32 cellular contexts compared by ENCODE assay signal in the genomic region with DNA sequence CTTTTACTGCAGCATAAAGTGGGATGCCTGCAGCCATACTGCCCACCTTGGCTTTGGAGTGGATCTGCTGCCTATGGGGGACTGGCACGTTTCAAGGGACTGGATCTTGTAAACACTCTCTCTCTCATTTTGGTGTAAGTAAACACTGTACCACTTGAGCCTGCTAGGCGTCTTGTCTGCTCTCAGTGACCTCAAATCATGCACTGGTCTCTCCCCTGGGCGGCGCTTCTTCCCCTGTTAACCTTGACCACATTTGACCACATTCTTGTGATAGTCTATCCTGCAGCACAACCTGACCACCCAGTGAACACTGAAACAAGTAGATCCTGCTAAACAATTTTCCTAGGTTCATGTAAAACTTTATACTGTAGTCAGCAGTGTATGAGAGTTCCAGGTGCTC.
"Had no signal": no experiment of that assay in that cellular context is flagged by ENCODE, and none has a peak within 500 bp of the region (broad histone marks: within the 10 kb centered on the region; RNA-seq: fewer than 3 reads in every experiment).

No MANE protein-coding gene starts in this region.

- H3K27ac ChIP-seq: adrenal gland, body of pancreas, coronary artery, dorsolateral prefrontal cortex, WERI-Rb-1 had no signal

- H3K4me1 Mint-ChIP-seq: activated B cell treated with CpG ODN at 0.5 μM for 24 hours; activated naive CD4-positive, alpha-beta T cell treated with anti-CD3 and anti-CD28 coated beads, Interleukin-2, amount 50 U/mL, for 24 hours; activated naive CD8-positive, alpha-beta T cell treated with anti-CD3 and anti-CD28 coated beads for 36 hours; activated naive CD8-positive, alpha-beta T cell treated with anti-CD3 and anti-CD28 coated beads, Interleukin-2, amount 50 U/mL, for 24 hours; activated T-helper 17 cell treated with anti-CD3 and anti-CD28 coated beads, Interleukin-2, amount 50 U/mL, for 72 hours had no signal

- DNase-seq: activated B cell treated with CpG ODN at 0.5 μM for 24 hours; activated CD4-positive, alpha-beta T cell treated with anti-CD3 and anti-CD28 coated beads for 48 hours; activated CD4-positive, alpha-beta T cell treated with anti-CD3 and anti-CD28 coated beads, Interleukin-2, amount 50 U/mL, for 1 hour; activated CD4-positive, alpha-beta T cell treated with anti-CD3 and anti-CD28 coated beads, Interleukin-2, amount 50 U/mL, for 48 hours; activated CD8-positive, alpha-beta memory T cell treated with anti-CD3 and anti-CD28 coated beads for 24 hours; activated CD8-positive, alpha-beta T cell treated with anti-CD3 and anti-CD28 coated beads for 36 hours; activated effector memory CD4-positive, alpha-beta T cell treated with Interleukin-2 at 50 U/mL for 16 hours; activated gamma-delta T cell treated with Interleukin-2 at 50 U/mL for 16 hours; activated naive CD4-positive, alpha-beta T cell treated with Interleukin-2 at 50 U/mL for 16 hours; activated naive CD8-positive, alpha-beta T cell treated with anti-CD3 and anti-CD28 coated beads for 36 hours; activated naive CD8-positive, alpha-beta T cell treated with anti-CD3 and anti-CD28 coated beads, Interleukin-2, amount 50 U/mL, for 24 hours; activated T-cell treated with anti-CD3 and anti-CD28 coated beads, Interleukin-2, amount 50 U/mL, for 4 hours; adrenal gland; amygdala; aorta; body of pancreas; caudate nucleus; dorsolateral prefrontal cortex; effector memory CD4-positive, alpha-beta T cell; endodermal cell; foreskin fibroblast; head of caudate nucleus; hypothalamus; T-helper 2 cell; WERI-Rb-1 had no signal

- H3K27me3 ChIP-seq: adrenal gland, body of pancreas had no signal

- H3K36me3 Mint-ChIP-seq: activated naive CD4-positive, alpha-beta T cell treated with anti-CD3 and anti-CD28 coated beads, Interleukin-2, amount 50 U/mL, for 24 hours; activated naive CD8-positive, alpha-beta T cell treated with anti-CD3 and anti-CD28 coated beads for 36 hours had no signal

- ATAC-seq: activated CD4-positive, CD25-positive, alpha-beta regulatory T cell treated with anti-CD3 and anti-CD28 coated beads, Interleukin-2, amount 50 U/mL, for 24 hours; activated CD8-positive, alpha-beta T cell treated with anti-CD3 and anti-CD28 coated beads for 36 hours; activated naive CD8-positive, alpha-beta T cell treated with anti-CD3 and anti-CD28 coated beads, Interleukin-2, amount 50 U/mL, for 24 hours; activated T-cell treated with anti-CD3 and anti-CD28 coated beads, Interleukin-2, amount 50 U/mL, for 4 hours; activated T-helper 17 cell treated with anti-CD3 and anti-CD28 coated beads, Interleukin-2, amount 50 U/mL, for 72 hours; body of pancreas; esophagus mucosa had no signal

- H3K4me1 ChIP-seq: adrenal gland, body of pancreas had no signal

- H3K27ac Mint-ChIP-seq: activated B cell treated with CpG ODN at 0.5 μM for 24 hours; activated CD8-positive, alpha-beta T cell treated with anti-CD3 and anti-CD28 coated beads for 36 hours; activated naive CD4-positive, alpha-beta T cell treated with anti-CD3 and anti-CD28 coated beads, Interleukin-2, amount 50 U/mL, for 24 hours; activated naive CD8-positive, alpha-beta T cell treated with anti-CD3 and anti-CD28 coated beads for 36 hours; activated naive CD8-positive, alpha-beta T cell treated with anti-CD3 and anti-CD28 coated beads, Interleukin-2, amount 50 U/mL, for 24 hours; activated T-helper 17 cell treated with anti-CD3 and anti-CD28 coated beads, Interleukin-2, amount 50 U/mL, for 72 hours; dendritic cell treated with granulocyte-macrophage colony-stimulating factor and Interleukin-4, amounts not matched to agents 40 ng/mL and 50 ng/mL, for 4 days; endodermal cell had no signal

- H3K4me3 ChIP-seq: adrenal gland, body of pancreas, coronary artery, dorsolateral prefrontal cortex had no signal

- H3K9me3 ChIP-seq: adrenal gland, body of pancreas had no signal

- FAIRE-seq: frontal cortex had no signal

- H3K27me3 Mint-ChIP-seq: activated CD8-positive, alpha-beta T cell treated with anti-CD3 and anti-CD28 coated beads for 36 hours had no signal

- H3K4me3 Mint-ChIP-seq: activated B cell treated with CpG ODN at 0.5 μM for 24 hours; activated CD8-positive, alpha-beta T cell treated with anti-CD3 and anti-CD28 coated beads for 36 hours; activated naive CD4-positive, alpha-beta T cell treated with anti-CD3 and anti-CD28 coated beads, Interleukin-2, amount 50 U/mL, for 24 hours; activated naive CD8-positive, alpha-beta T cell treated with anti-CD3 and anti-CD28 coated beads for 36 hours; activated naive CD8-positive, alpha-beta T cell treated with anti-CD3 and anti-CD28 coated beads, Interleukin-2, amount 50 U/mL, for 24 hours; activated T-cell treated with anti-CD3 and anti-CD28 coated beads, Interleukin-2, amount 50 U/mL, for 4 hours; activated T-helper 17 cell treated with anti-CD3 and anti-CD28 coated beads, Interleukin-2, amount 50 U/mL, for 72 hours; dendritic cell treated with granulocyte-macrophage colony-stimulating factor and Interleukin-4, amounts not matched to agents 40 ng/mL and 50 ng/mL, for 4 days; endodermal cell had no signal

- H3K9me3 Mint-ChIP-seq: activated B cell treated with CpG ODN at 0.5 μM for 24 hours; activated CD8-positive, alpha-beta T cell treated with anti-CD3 and anti-CD28 coated beads for 36 hours; activated naive CD4-positive, alpha-beta T cell treated with anti-CD3 and anti-CD28 coated beads, Interleukin-2, amount 50 U/mL, for 24 hours; activated naive CD8-positive, alpha-beta T cell treated with anti-CD3 and anti-CD28 coated beads for 36 hours; activated naive CD8-positive, alpha-beta T cell treated with anti-CD3 and anti-CD28 coated beads, Interleukin-2, amount 50 U/mL, for 24 hours; activated T-helper 17 cell treated with anti-CD3 and anti-CD28 coated beads, Interleukin-2, amount 50 U/mL, for 72 hours; dendritic cell treated with granulocyte-macrophage colony-stimulating factor and Interleukin-4, amounts not matched to agents 40 ng/mL and 50 ng/mL, for 4 days; endodermal cell had no signal

- H3K36me3 ChIP-seq: adrenal gland, WERI-Rb-1 had no signal
